21 cellular contexts compared by ENCODE assay signal in genomic region chr17:43860927-43861622, GRCh38. TPM values are rescaled to one million over a fixed set of nuclear protein-coding genes. Genes with fewer than 3 reads are reported as not detected.
DNase-seq lines count a peak whose midpoint lies in the region; ATAC-seq and TF ChIP-seq lines count a peak whose summit lies in the region.
"Had no signal": no experiment of that assay in that cellular context is flagged by ENCODE, and none has a peak within 500 bp of the region (broad histone marks: within the 10 kb centered on the region; RNA-seq: fewer than 3 reads in every experiment).

No MANE protein-coding gene starts in this region.

- no peaks in the 10 kb centered on the region for H3K4me1 Mint-ChIP-seq in MCF 10A (ENCODE audit: insufficient read depth, unreplicated experiment)
- H3K4me1 Mint-ChIP-seq: naive thymus-derived CD8-positive, alpha-beta T cell had no signal

- H3K27ac Mint-ChIP-seq in MCF 10A (ENCODE audit: low read depth, unreplicated experiment): no peak overlapping the region
- H3K27ac Mint-ChIP-seq: naive thymus-derived CD8-positive, alpha-beta T cell had no signal

- H3K36me3 Mint-ChIP-seq in MCF 10A (ENCODE audit: insufficient read depth, unreplicated experiment): peaks cover 6% of the 10 kb centered on the region
- H3K36me3 Mint-ChIP-seq: naive thymus-derived CD8-positive, alpha-beta T cell had no signal

- intact Hi-C loops in breast epithelium (cut with DNase I; ENCODE audit: low total_unique reads): no loop called here
- intact Hi-C loops in MCF 10A (cut with micrococcal nuclease): no loop called here
- intact Hi-C loops in prostate gland (cut with DNase I): no loop called here

- H3K27ac ChIP-seq in breast epithelium (peak overlapping the region; percentile 62 to 76), prostate gland (peak overlapping the region; percentile 72 to 76)
- H3K27ac ChIP-seq: brain microvascular endothelial cell, SJCRH30 had no signal

- DNase-seq in breast epithelium (ENCODE audit: low spot score in 2 of 2) (peak in 1 of 2 donors; percentile 82), MCF 10A (ENCODE audit: unreplicated experiment) (no peak), globus pallidus (ENCODE audit: low spot score) (peak; percentile 16), prostate gland (ENCODE audit: low spot score) (no peak), LoVo (ENCODE audit: low spot score) (no peak), OCI-M2 (lab: John Stamatoyannopoulos, UW; ENCODE audit: unreplicated experiment) (no peak), NCI-H2029 (lab: John Stamatoyannopoulos, UW) (no peak)
- DNase-seq: activated CD4-positive, alpha-beta T cell treated with anti-CD3 and anti-CD28 coated beads for 4 hours; activated naive CD4-positive, alpha-beta T cell treated with anti-CD3 and anti-CD28 coated beads, Interleukin-2, amount 50 U/mL, for 16 hours; brain microvascular endothelial cell; effector memory CD4-positive, alpha-beta T cell; naive thymus-derived CD8-positive, alpha-beta T cell; NCI-H1417; NCI-H345; SJCRH30; stimulated activated CD4-positive, alpha-beta T cell treated with anti-CD3 and anti-CD28 coated beads, Interleukin-1b, Interleukin-23, amount 100 ng/mL, for 48 hours; T1000 had no signal

- H3K9me3 ChIP-seq in breast epithelium (no peaks in the 10 kb centered on the region), prostate gland (no peaks in the 10 kb centered on the region)
- H3K9me3 ChIP-seq: HAP-1, SJCRH30 had no signal

- H3K36me3 ChIP-seq in breast epithelium: no peaks in the 10 kb centered on the region
- no peaks in the 10 kb centered on the region for H3K36me3 ChIP-seq in prostate gland
- H3K36me3 ChIP-seq: brain microvascular endothelial cell, HAP-1, SJCRH30 had no signal

- H3K4me1 ChIP-seq in breast epithelium (no peaks in the 10 kb centered on the region), prostate gland (replicated peaks) (no peaks in the 10 kb centered on the region)
- H3K4me1 ChIP-seq: HAP-1 had no signal

- POLR2A ChIA-PET in MCF 10A (lab: Yijun Ruan, JAX): interaction anchor here (0.7 kb wide), 1 partner anchor 39 kb away, joined by 3 read pairs; no protein-coding TSS in a partner anchor

- CTCF ChIA-PET in MCF 10A (lab: Yijun Ruan, JAX): interaction anchor here (0.6 to 2.1 kb wide), 5 partner anchors 15 to 95 kb away, joined by 3 to 10 read pairs (median 5); partner anchors contain the start of gene CD300LG

- BruUV-seq in MCF 10A (replicated peaks; lab: Mats Ljungman, UMichigan): no TSS peak

- no peaks in the 10 kb centered on the region for H3K9me3 Mint-ChIP-seq in MCF 10A (ENCODE audit: unreplicated experiment)
- H3K9me3 Mint-ChIP-seq: naive thymus-derived CD8-positive, alpha-beta T cell had no signal

- H3K27me3 ChIP-seq in breast epithelium: no peaks in the 10 kb centered on the region
- no peaks in the 10 kb centered on the region for H3K27me3 ChIP-seq in prostate gland (replicated peaks; ENCODE audit: insufficient read depth)

- TF ChIP-seq POLR2A in breast epithelium (IDR thresholded peaks at IDR 0.05) (no peak), prostate gland (IDR thresholded peaks at IDR 0.05) (no peak)

- H3K4me3 Mint-ChIP-seq in MCF 10A (ENCODE audit: unreplicated experiment): no peak overlapping the region
- H3K4me3 Mint-ChIP-seq: naive thymus-derived CD8-positive, alpha-beta T cell had no signal

- H3K4me3 ChIP-seq in breast epithelium: peak overlapping the region in 1 of 3 donors; percentile 9
- no peak overlapping the region for H3K4me3 ChIP-seq in prostate gland
- H3K4me3 ChIP-seq: HAP-1, SJCRH30 had no signal

- H3K27me3 Mint-ChIP-seq in MCF 10A (ENCODE audit: insufficient read depth, unreplicated experiment): peaks cover 26% of the 10 kb centered on the region

- ATAC-seq in GM18870 (IDR thresholded peaks at IDR 0.05; ENCODE audit: unreplicated experiment): no peak
- ATAC-seq: naive thymus-derived CD8-positive, alpha-beta T cell had no signal

- TF ChIP-seq CTCF in breast epithelium (IDR thresholded peaks at IDR 0.05) (no peak), MCF 10A (IDR thresholded peaks at IDR 0.05; ENCODE audit: unreplicated experiment) (no peak), prostate gland (IDR thresholded peaks at IDR 0.05) (no peak)

- 33% methylated on average over 9 of the region's 9 CpGs for WGBS in prostate gland

RNA-seq across cellular contexts. Expression of gene CD300LG, which starts 14.1 kb away (rescaled TPM):
- total RNA-seq in breast epithelium: 10 to 100 TPM; 17.9 to 69.2 (median 51.0) TPM
- total RNA-seq in MCF 10A (2022): not detected in 2 replicates
- 10 to 100 TPM in 1 of 2 donors, under 1 TPM in 1; 0.09 to 33.5 TPM for total RNA-seq in prostate gland
- total RNA-seq: A673; naive thymus-derived CD8-positive, alpha-beta T cell; SJCRH30; temporal lobe had no signal

RNA-seq across cellular contexts. Expression of gene MPP3, which starts 28.1 kb away (rescaled TPM):
- total RNA-seq in breast epithelium (10 to 100 TPM; 24.2 to 26.3 (median 26.2) TPM), MCF 10A (2022) (18.7 and 24.5 TPM in 2 replicates), prostate gland (10 to 100 TPM in 1 of 2 donors, 1 to 10 TPM in 1; 4.4 to 16.4 TPM)

RNA-seq across cellular contexts. Expression of gene MPP2, which starts 46.3 kb away (rescaled TPM):
- total RNA-seq in breast epithelium: 1 to 10 TPM; 2.6 to 7.9 (median 3.9) TPM
- total RNA-seq in MCF 10A (2022): not detected in 2 replicates
- 10 to 100 TPM; 14.9 to 17.7 TPM for total RNA-seq in prostate gland
